ENCODE assay signal across 21 cellular contexts in the genomic region with DNA sequence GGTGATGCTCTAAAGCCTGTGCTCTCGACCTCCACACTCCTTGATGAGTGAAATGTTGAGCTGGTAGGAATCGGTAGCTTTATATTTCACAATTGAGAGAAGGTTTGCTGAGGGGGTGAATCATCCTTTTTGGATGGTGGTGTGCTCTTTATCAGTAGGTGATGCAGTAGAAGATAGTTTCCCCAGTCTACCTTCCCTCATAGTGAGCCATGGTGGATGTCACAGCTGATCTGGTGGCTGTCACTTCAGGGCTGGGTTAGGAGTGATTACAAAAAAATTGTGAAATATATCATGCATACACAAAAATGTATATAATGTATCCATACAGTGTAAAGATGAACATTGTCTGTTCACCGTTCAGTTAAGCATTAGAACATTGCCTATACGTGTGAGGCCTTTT.
DNase-seq lines count a peak whose midpoint lies in the region; ATAC-seq, FAIRE-seq and TF ChIP-seq lines count a peak whose summit lies in the region.
"Had no signal": no experiment of that assay in that cellular context is flagged by ENCODE, and none has a peak within 500 bp of the region (broad histone marks: within the 10 kb centered on the region; RNA-seq: fewer than 3 reads in every experiment).

No MANE protein-coding gene starts in this region.

- TF ChIP-seq RAD21 in A549 (conservative IDR thresholded peaks at IDR 0.05 in 1 of 2, IDR thresholded peaks at IDR 0.05 in 1 of 2), result no peak

- TF ChIP-seq POLR2A in A549 (IDR thresholded peaks at IDR 0.05; ENCODE audit: low read length), result no peak

- H4K20me1 ChIP-seq in H9 (ENCODE audit: control insufficient read depth, insufficient read depth, insufficient read length), result no peaks in the 10 kb centered on the region

- no peak overlapping the region for H2AFZ ChIP-seq in H9 (ENCODE audit: low read length)

- 77% methylated on average over 4 of the region's 4 CpGs for WGBS in A549 (ENCODE audit: missing lambda C conversion rate)
- WGBS in H9 (ENCODE audit: extremely low coverage, insufficient read length, low lambda C conversion rate), result no CpG with 5 or more reads among the region's 4 CpGs

- no peak overlapping the region for H4K91ac ChIP-seq in H9 (ENCODE audit: insufficient read length, low read depth, low read length)

- no peak overlapping the region for H3K4me3 ChIP-seq in A549
- H3K4me3 ChIP-seq: HAP-1 had no signal

- H3K14ac ChIP-seq in H9 (ENCODE audit: insufficient read depth, low read length), result no peak overlapping the region

- no peak overlapping the region for H3K4me3 Mint-ChIP-seq in H9
- H3K4me3 Mint-ChIP-seq in activated T-helper 1 cell treated with anti-CD3 and anti-CD28 coated beads, Interleukin-12 subunit alpha, Interleukin-12 subunit beta, Interleukin-2, Interleukin-4 antibody, amounts not matched to agents 30 ng/mL and 10 ng/mL and 1 ng/mL, durations not matched to agents 14 hours and 24 hours and 36 hours, result no peak overlapping the region
- H3K4me3 Mint-ChIP-seq: CD4-positive, CD25-positive, alpha-beta regulatory T cell; IgD-negative memory B cell had no signal

- H3K27ac ChIP-seq in A549, result no peak overlapping the region
- no peak overlapping the region for H3K27ac ChIP-seq in H9 (ENCODE audit: insufficient read length, low read depth, low read length)

- POLR2A ChIA-PET in A549 (lab: Yijun Ruan, JAX), result no interaction called here

- peaks cover 31% of the 10 kb centered on the region for H3K4me1 ChIP-seq in A549
- peaks cover 21% of the 10 kb centered on the region for H3K4me1 ChIP-seq in H9 (ENCODE audit: insufficient read depth, low read length)
- H3K4me1 ChIP-seq: Caco-2 had no signal

- H3K9me3 ChIP-seq in A549 (no peaks in the 10 kb centered on the region), H9 (ENCODE audit: control insufficient read depth, low read depth, low read length) (no peaks in the 10 kb centered on the region)
- H3K9me3 ChIP-seq: BE2C, Caco-2, HAP-1 had no signal

- H2BK20ac ChIP-seq in H9 (ENCODE audit: low read depth, low read length, poor library complexity, severe bottlenecking), result no peak overlapping the region

- H3K23ac ChIP-seq in H9 (ENCODE audit: insufficient read length, low read depth, low read length), result no peak overlapping the region

- no peaks in the 10 kb centered on the region for H3K79me2 ChIP-seq in H9 (ENCODE audit: insufficient read depth, low read length)

- no peak overlapping the region for H2BK15ac ChIP-seq in H9 (ENCODE audit: low read depth, low read length)

- H3K9ac ChIP-seq in H9 (ENCODE audit: extremely low read depth, insufficient read length, low read length), result no peak overlapping the region

- no peak overlapping the region for H3K56ac ChIP-seq in H9 (ENCODE audit: insufficient read length, low read depth, low read length)

- no peak overlapping the region for H4K8ac ChIP-seq in H9 (replicated peaks; ENCODE audit: insufficient read length, low read depth, low read length)

- peaks cover 0 to 9% (median 5%) of the 10 kb centered on the region in 3 experiments; a peak in 4 of 7 replicates for H3K36me3 Mint-ChIP-seq in H9 (ENCODE audit: insufficient read depth in 1 of 3, low read depth in 3 of 3)
- H3K36me3 Mint-ChIP-seq in activated T-helper 1 cell treated with anti-CD3 and anti-CD28 coated beads, Interleukin-12 subunit alpha, Interleukin-12 subunit beta, Interleukin-2, Interleukin-4 antibody, amounts not matched to agents 30 ng/mL and 10 ng/mL and 1 ng/mL, durations not matched to agents 14 hours and 24 hours and 36 hours (ENCODE audit: low read depth), result peaks cover 17% of the 10 kb centered on the region

- no peak overlapping the region for H4K5ac ChIP-seq in H9 (ENCODE audit: insufficient read length, low read depth, low read length)

- no peak overlapping the region for H2AK5ac ChIP-seq in H9 (ENCODE audit: insufficient read length, low read length)

- peaks cover 63 to 64% of the 10 kb centered on the region in 2 experiments for H3K4me1 Mint-ChIP-seq in H9
- H3K4me1 Mint-ChIP-seq in activated T-helper 1 cell treated with anti-CD3 and anti-CD28 coated beads, Interleukin-12 subunit alpha, Interleukin-12 subunit beta, Interleukin-2, Interleukin-4 antibody, amounts not matched to agents 30 ng/mL and 10 ng/mL and 1 ng/mL, durations not matched to agents 14 hours and 24 hours and 36 hours (ENCODE audit: low read depth), result peaks cover 29% of the 10 kb centered on the region
- H3K4me1 Mint-ChIP-seq: IgD-negative memory B cell had no signal

- no peaks in the 10 kb centered on the region for H3K27me3 ChIP-seq in H9 (ENCODE audit: insufficient read depth, low read length)
- H3K27me3 ChIP-seq: BE2C had no signal

- DNase-seq in A549 (ENCODE audit: low read depth in 1 of 2, low spot score in 1 of 2), result no peak
- no peak for DNase-seq in H9
- peak; percentile 31 for DNase-seq in M059J (ENCODE audit: low read depth)
- peak; percentile 17 for DNase-seq in amniotic epithelial cell (ENCODE audit: low read depth)
- no peak for DNase-seq in activated T-helper 1 cell treated with anti-CD3 and anti-CD28 coated beads, Interleukin-12 subunit alpha, Interleukin-12 subunit beta, Interleukin-2, Interleukin-4 antibody, amounts not matched to agents 30 ng/mL and 10 ng/mL and 1 ng/mL, durations not matched to agents 14 hours and 24 hours and 36 hours (ENCODE audit: low spot score)
- DNase-seq in HTR-8/SVneo (ENCODE audit: insufficient read length, low spot score), result no peak
- DNase-seq: ACHN; BE2C; C1 segment of cervical spinal cord; CD4-positive, CD25-positive, alpha-beta regulatory T cell; GOT3; KBM-7 had no signal

- intact Hi-C loops in activated T-helper 1 cell treated with anti-CD3 and anti-CD28 coated beads, Interleukin-12 subunit alpha, Interleukin-12 subunit beta, Interleukin-2, Interleukin-4 antibody, amounts not matched to agents 30 ng/mL and 10 ng/mL and 1 ng/mL, durations not matched to agents 14 hours and 24 hours and 36 hours (cut with micrococcal nuclease), result no loop called here

- H2BK5ac ChIP-seq in H9 (ENCODE audit: insufficient read length, low read length), result no peak overlapping the region

- no peak for TF ChIP-seq EP300 in A549 (IDR thresholded peaks at IDR 0.05)

- CTCF ChIA-PET in A549 (lab: Yijun Ruan, JAX), result interaction anchor here (1.2 to 1.5 kb wide), 2 partner anchors 10 to 172 kb away, joined by 3 to 4 read pairs; no protein-coding TSS in a partner anchor

- no peaks in the 10 kb centered on the region for H3K27me3 Mint-ChIP-seq in H9 (ENCODE audit: low read depth)
- no peaks in the 10 kb centered on the region for H3K27me3 Mint-ChIP-seq in activated T-helper 1 cell treated with anti-CD3 and anti-CD28 coated beads, Interleukin-12 subunit alpha, Interleukin-12 subunit beta, Interleukin-2, Interleukin-4 antibody, amounts not matched to agents 30 ng/mL and 10 ng/mL and 1 ng/mL, durations not matched to agents 14 hours and 24 hours and 36 hours (ENCODE audit: insufficient read depth)
- H3K27me3 Mint-ChIP-seq: CD4-positive, CD25-positive, alpha-beta regulatory T cell; IgD-negative memory B cell had no signal

- peak overlapping the region; percentile 7 to 92 (median 60); a peak in 4 of 7 replicates for H3K27ac Mint-ChIP-seq in H9
- H3K27ac Mint-ChIP-seq in activated T-helper 1 cell treated with anti-CD3 and anti-CD28 coated beads, Interleukin-12 subunit alpha, Interleukin-12 subunit beta, Interleukin-2, Interleukin-4 antibody, amounts not matched to agents 30 ng/mL and 10 ng/mL and 1 ng/mL, durations not matched to agents 14 hours and 24 hours and 36 hours, result no peak overlapping the region
- H3K27ac Mint-ChIP-seq: CD4-positive, CD25-positive, alpha-beta regulatory T cell; IgD-negative memory B cell had no signal

- no peak overlapping the region for H3K4ac ChIP-seq in H9 (ENCODE audit: low read depth, low read length)

- no peak for TF ChIP-seq CTCF in A549 (IDR thresholded peaks at IDR 0.05)
- no peak for TF ChIP-seq CTCF in H9 (conservative IDR thresholded peaks at IDR 0.05)

- no peaks in the 10 kb centered on the region for H3K79me1 ChIP-seq in H9 (ENCODE audit: insufficient read depth, low read depth, low read length, poor library complexity, severe bottlenecking)

- H3K4me2 ChIP-seq in A549 (peak overlapping the region; percentile 23; the same call in 1 of the 3 replicates), H9 (ENCODE audit: insufficient read depth, insufficient read length, low read length) (no peak overlapping the region)

- no peak overlapping the region for H3K18ac ChIP-seq in H9 (ENCODE audit: insufficient read length, low read depth, low read length)

- H2BK12ac ChIP-seq in H9 (ENCODE audit: insufficient read length, low read depth, low read length), result no peak overlapping the region

- H3T11ph ChIP-seq in H9 (ENCODE audit: low read length), result no peak overlapping the region

- no peaks in the 10 kb centered on the region; a peak in 1 of 5 replicates for H3K9me3 Mint-ChIP-seq in H9
- no peaks in the 10 kb centered on the region for H3K9me3 Mint-ChIP-seq in activated T-helper 1 cell treated with anti-CD3 and anti-CD28 coated beads, Interleukin-12 subunit alpha, Interleukin-12 subunit beta, Interleukin-2, Interleukin-4 antibody, amounts not matched to agents 30 ng/mL and 10 ng/mL and 1 ng/mL, durations not matched to agents 14 hours and 24 hours and 36 hours
- H3K9me3 Mint-ChIP-seq: CD4-positive, CD25-positive, alpha-beta regulatory T cell had no signal

- no peak for FAIRE-seq in A549 (lab: Jason Lieb, UNC)
- FAIRE-seq in HTR-8/SVneo (lab: Jason Lieb, UNC), result no peak
- FAIRE-seq: D721Med, G401.6, GM12891, GM19239 had no signal

- no peak overlapping the region for H2BK120ac ChIP-seq in H9 (ENCODE audit: low read depth, low read length, poor library complexity, severe bottlenecking)

- H3K23me2 ChIP-seq in H9 (ENCODE audit: insufficient read length, low read depth, low read length, poor library complexity, severe bottlenecking), result no peaks in the 10 kb centered on the region

- ATAC-seq in A549 (peak; percentile 25 to 38; a peak in 2 of 6 replicates), GM21447 (IDR thresholded peaks at IDR 0.05; ENCODE audit: unreplicated experiment) (no peak), GM21717 (IDR thresholded peaks at IDR 0.05; ENCODE audit: unreplicated experiment) (no peak)

TF ChIP-seq in A549, 52 proteins besides CTCF, POLR2A, EP300 and RAD21 (continues in another document):
- TF ChIP-seq GATA3 (IDR thresholded peaks at IDR 0.05; ENCODE audit: borderline replicate concordance), result no peak
- TF ChIP-seq, protein P1, sequence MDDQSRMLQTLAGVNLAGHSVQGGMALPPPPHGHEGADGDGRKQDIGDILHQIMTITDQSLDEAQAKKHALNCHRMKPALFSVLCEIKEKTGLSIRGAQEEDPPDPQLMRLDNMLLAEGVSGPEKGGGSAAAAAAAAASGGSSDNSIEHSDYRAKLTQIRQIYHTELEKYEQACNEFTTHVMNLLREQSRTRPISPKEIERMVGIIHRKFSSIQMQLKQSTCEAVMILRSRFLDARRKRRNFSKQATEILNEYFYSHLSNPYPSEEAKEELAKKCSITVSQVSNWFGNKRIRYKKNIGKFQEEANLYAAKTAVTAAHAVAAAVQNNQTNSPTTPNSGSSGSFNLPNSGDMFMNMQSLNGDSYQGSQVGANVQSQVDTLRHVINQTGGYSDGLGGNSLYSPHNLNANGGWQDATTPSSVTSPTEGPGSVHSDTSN (IDR thresholded peaks at IDR 0.05), result no peak
- TF ChIP-seq NFE2L2 (conservative IDR thresholded peaks at IDR 0.05; ENCODE audit: low read length), result no peak
- TF ChIP-seq MAZ (IDR thresholded peaks at IDR 0.05; ENCODE audit: borderline replicate concordance, low read depth, low read length), result no peak
- no peak for TF ChIP-seq SREBF2 (IDR thresholded peaks at IDR 0.05)

Comparison
In these comparisons a context has a peak if more than half of its experiments do, and no peak if none do; other contexts are left out.
1. ATAC-seq: peak in A549 (2 of 2); none in GM21447 (single experiment) and GM21717 (single experiment).
2. DNase-seq: peak in M059J (single experiment) and amniotic epithelial cell (single experiment); none in A549 (0 of 2), H9 (single experiment), activated T-helper 1 cell treated with anti-CD3 and anti-CD28 coated beads, Interleukin-12 subunit alpha, Interleukin-12 subunit beta, Interleukin-2, Interleukin-4 antibody, amounts not matched to agents 30 ng/mL and 10 ng/mL and 1 ng/mL, durations not matched to agents 14 hours and 24 hours and 36 hours (single experiment) and HTR-8/SVneo (single experiment).